In the genomic region with DNA sequence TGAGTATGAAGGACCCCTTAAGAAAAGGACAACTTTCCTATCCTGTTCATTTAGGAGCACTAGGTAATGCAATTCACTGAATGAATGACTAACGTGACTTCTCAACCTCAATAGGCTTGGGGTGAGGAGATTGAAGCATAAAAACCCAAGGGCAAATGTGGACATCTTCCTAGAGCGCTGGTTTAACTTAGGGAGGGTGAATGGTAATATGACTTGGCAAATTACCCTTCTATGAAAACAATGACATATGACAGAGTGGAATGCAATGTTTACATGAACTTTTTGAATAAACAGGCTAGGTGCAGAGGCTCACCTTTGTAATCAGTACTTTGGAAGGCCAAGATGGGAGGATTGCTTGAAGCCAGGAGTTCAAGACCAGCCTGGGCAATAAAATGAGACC, we compare ENCODE assay signal across 28 cellular contexts.
DNase-seq lines count a peak whose midpoint lies in the region; ATAC-seq, FAIRE-seq and TF ChIP-seq lines count a peak whose summit lies in the region.
"Had no signal": no experiment of that assay in that cellular context is flagged by ENCODE, and none has a peak within 500 bp of the region (broad histone marks: within the 10 kb centered on the region; RNA-seq: fewer than 3 reads in every experiment).

No MANE protein-coding gene starts in this region.

- H2AK5ac ChIP-seq in H1 (ENCODE audit: low read depth, low read length): no peak overlapping the region

- no peaks in the 10 kb centered on the region for H3K79me1 ChIP-seq in H1 (ENCODE audit: low read depth, low read length)

- H3K23ac ChIP-seq in H1 (ENCODE audit: insufficient read length): no peak overlapping the region

- H3K4me2 ChIP-seq in PC-9: 0 out of 2 replicates have a peak overlapping the region, but pooled peaks have one; percentile 1
- no peak overlapping the region for H3K4me2 ChIP-seq in H1 (ENCODE audit: insufficient read depth in 1 of 2, low read depth in 2 of 2, low read length in 2 of 2)
- no peak overlapping the region for H3K4me2 ChIP-seq in hepatocyte

- H3K9me3 ChIP-seq in PC-9 (ENCODE audit: insufficient read depth, low read depth) (no peaks in the 10 kb centered on the region), H1 (ENCODE audit: insufficient read depth in 2 of 2, low read depth in 1 of 2, low read length in 1 of 2) (no peaks in the 10 kb centered on the region), colonic mucosa (no peaks in the 10 kb centered on the region), hepatocyte (ENCODE audit: low read depth) (no peaks in the 10 kb centered on the region), psoas muscle (no peaks in the 10 kb centered on the region)
- H3K9me3 ChIP-seq: prostate gland, suprapubic skin, upper lobe of right lung had no signal

- no peak overlapping the region for H4K5ac ChIP-seq in H1 (ENCODE audit: insufficient read length, low read depth, low read length)

- H3K79me2 ChIP-seq in PC-9 (ENCODE audit: low read depth) (no peaks in the 10 kb centered on the region), H1 (ENCODE audit: control insufficient read depth in 1 of 2, insufficient read depth in 2 of 2, low read length in 2 of 2) (no peaks in the 10 kb centered on the region), hepatocyte (no peaks in the 10 kb centered on the region)

- no TSS peak for BruUV-seq in PC-9 (replicated peaks; lab: Mats Ljungman, UMichigan)

- H2AFZ ChIP-seq in PC-9 (no peak overlapping the region), H1 (ENCODE audit: low read length) (no peak overlapping the region), hepatocyte (no peak overlapping the region)

- peaks cover 15% of the 10 kb centered on the region for H3K4me1 ChIP-seq in PC-9 (replicated peaks; ENCODE audit: insufficient read depth)
- no peaks in the 10 kb centered on the region for H3K4me1 ChIP-seq in H1 (replicated peaks in 1 of 4; ENCODE audit: control insufficient read depth in 3 of 4, insufficient read depth in 4 of 4, low read length in 3 of 4)
- H3K4me1 ChIP-seq in colonic mucosa: no peaks in the 10 kb centered on the region
- no peaks in the 10 kb centered on the region for H3K4me1 ChIP-seq in hepatocyte (ENCODE audit: insufficient read depth)
- no peaks in the 10 kb centered on the region for H3K4me1 ChIP-seq in psoas muscle
- H3K4me1 ChIP-seq: prostate gland, suprapubic skin, upper lobe of right lung had no signal

- H2BK12ac ChIP-seq in H1 (ENCODE audit: low read depth, low read length): no peak overlapping the region

- WGBS in H1 (ENCODE audit: extremely low coverage in 1 of 2, insufficient coverage in 1 of 2, insufficient read length in 1 of 2, insufficient replicate concordance in 2 of 2, low coverage in 1 of 2, low lambda C conversion rate in 2 of 2, missing lambda C conversion rate in 1 of 2), 2 experiments: 85% methylated on average over 2 of the region's 2 CpGs; no CpG with 5 or more reads in 1 of the 2 experiments
- WGBS in hepatocyte (ENCODE audit: low lambda C conversion rate, missing lambda C conversion rate): 89% methylated on average over 2 of the region's 2 CpGs
- 71 to 96% (median 78%) methylated on average over 2 of the region's 2 CpGs for WGBS in psoas muscle, 3 donors

- no peaks in the 10 kb centered on the region for H3K27me3 ChIP-seq in PC-9 (ENCODE audit: insufficient read depth, low read depth)
- no peaks in the 10 kb centered on the region for H3K27me3 ChIP-seq in H1 (replicated peaks in 1 of 4; ENCODE audit: control insufficient read depth in 3 of 4, extremely low read depth in 1 of 4, insufficient read depth in 3 of 4, low read length in 3 of 4)
- no peaks in the 10 kb centered on the region for H3K27me3 ChIP-seq in colonic mucosa
- no peaks in the 10 kb centered on the region for H3K27me3 ChIP-seq in hepatocyte
- H3K27me3 ChIP-seq in psoas muscle (ENCODE audit: insufficient read depth in 3 of 3, low read length in 2 of 3): no peaks in the 10 kb centered on the region
- H3K27me3 ChIP-seq: cardiac muscle cell, suprapubic skin, upper lobe of right lung had no signal

- POLR2A ChIA-PET in PC-9 (lab: Charles Lee; ENCODE audit: unreplicated experiment) (no interaction called here), H1 (lab: Charles Lee; ENCODE audit: partially characterized antibody) (interaction anchor here (0.6 kb wide), 1 partner anchor 10 kb away, joined by 3 read pairs; no protein-coding TSS in a partner anchor)

- intact Hi-C loops in PC-9 (cut with micrococcal nuclease; ENCODE audit: unreplicated experiment): no loop called here
- intact Hi-C loops in colonic mucosa (cut with DNase I): no loop called here
- intact Hi-C loops in psoas muscle (cut with DNase I): no loop called here

- no peak overlapping the region for H3K4ac ChIP-seq in H1 (replicated peaks; ENCODE audit: insufficient read length, low read depth, low read length)

- no peak overlapping the region for H2BK5ac ChIP-seq in H1 (ENCODE audit: low read depth, low read length)

- H2BK20ac ChIP-seq in H1 (ENCODE audit: low read length): no peak overlapping the region

- no peak overlapping the region for H3K18ac ChIP-seq in H1 (ENCODE audit: extremely low read depth, low read length)

- H4K20me1 ChIP-seq in PC-9 (ENCODE audit: insufficient read depth) (no peaks in the 10 kb centered on the region), H1 (replicated peaks in 1 of 2; ENCODE audit: control insufficient read depth in 1 of 2, insufficient read depth in 2 of 2, low read length in 2 of 2) (no peaks in the 10 kb centered on the region), hepatocyte (ENCODE audit: insufficient read depth, poor library complexity, severe bottlenecking) (no peaks in the 10 kb centered on the region)

- ATAC-seq in psoas muscle (no peak), HG02973 (IDR thresholded peaks at IDR 0.05; ENCODE audit: unreplicated experiment) (no peak)
- ATAC-seq: activated CD4-positive, alpha-beta T cell treated with anti-CD3 and anti-CD28 coated beads for 36 hours; activated CD8-positive, alpha-beta T cell treated with anti-CD3 and anti-CD28 coated beads, Interleukin-2, amount 10 ng/mL, durations not matched to agents 7 days and 5 days; left lobe of liver; T-helper 17 cell; upper lobe of right lung had no signal

- H3K36me3 ChIP-seq in PC-9 (ENCODE audit: low read depth) (no peaks in the 10 kb centered on the region), H1 (ENCODE audit: control insufficient read depth in 2 of 4, insufficient read depth in 4 of 4, low read length in 3 of 4) (no peaks in the 10 kb centered on the region), colonic mucosa (no peaks in the 10 kb centered on the region), hepatocyte (replicated peaks; ENCODE audit: insufficient read depth, low read depth) (no peaks in the 10 kb centered on the region), psoas muscle (ENCODE audit: insufficient read depth in 1 of 2, low read depth in 1 of 2) (no peaks in the 10 kb centered on the region)
- H3K36me3 ChIP-seq: cardiac muscle cell, prostate gland, suprapubic skin, upper lobe of right lung had no signal

- no peak for TF ChIP-seq RAD21 in H1 (IDR thresholded peaks at IDR 0.05 in 1 of 2, conservative IDR thresholded peaks at IDR 0.05 in 1 of 2; ENCODE audit: low read depth in 2 of 2, low read length in 2 of 2)

- H3K14ac ChIP-seq in H1 (ENCODE audit: insufficient read length): no peak overlapping the region

- no peak for TF ChIP-seq EP300 in H1 (IDR thresholded peaks at IDR 0.05; ENCODE audit: borderline replicate concordance in 1 of 2, low read depth in 2 of 2, low read length in 2 of 2)

- H3K27ac ChIP-seq in PC-9: peak overlapping the region; percentile 55
- no peak overlapping the region for H3K27ac ChIP-seq in H1 (ENCODE audit: low read depth, low read length)
- H3K27ac ChIP-seq in colonic mucosa: no peak overlapping the region
- no peak overlapping the region for H3K27ac ChIP-seq in hepatocyte
- H3K27ac ChIP-seq in psoas muscle: no peak overlapping the region
- H3K27ac ChIP-seq: 22Rv1, cardiac muscle cell, prostate gland, suprapubic skin, upper lobe of right lung had no signal

- H3K56ac ChIP-seq in H1 (replicated peaks; ENCODE audit: insufficient read length, low read depth, low read length): no peak overlapping the region

- no peak overlapping the region for H4K8ac ChIP-seq in H1 (ENCODE audit: extremely low read depth, insufficient read depth, low read length)

- H3F3A ChIP-seq in PC-9 (ENCODE audit: insufficient read depth, low read depth): no peaks in the 10 kb centered on the region

- FAIRE-seq in H1 (lab: Jason Lieb, UNC): peak; percentile 24
- FAIRE-seq: frontal cortex had no signal

- 0 out of 2 replicates have a peak, but pooled peaks cover 3% of the 10 kb centered on the region for H3K9me2 ChIP-seq in PC-9 (ENCODE audit: insufficient read depth)
- H3K9me2 ChIP-seq in hepatocyte (replicated peaks; ENCODE audit: insufficient read depth): no peaks in the 10 kb centered on the region

- no peaks in the 10 kb centered on the region for H3K23me2 ChIP-seq in H1 (ENCODE audit: low read depth, low read length)

- no peak overlapping the region for H3K4me3 ChIP-seq in PC-9
- H3K4me3 ChIP-seq in H1 (ENCODE audit: extremely low read depth in 1 of 4, insufficient read depth in 2 of 4, low read depth in 3 of 4, low read length in 4 of 4): no peak overlapping the region
- H3K4me3 ChIP-seq in colonic mucosa: no peak overlapping the region
- H3K4me3 ChIP-seq in hepatocyte: no peak overlapping the region
- H3K4me3 ChIP-seq in psoas muscle: no peak overlapping the region
- H3K4me3 ChIP-seq: cardiac muscle cell, prostate gland, suprapubic skin, upper lobe of right lung had no signal

- H3K9ac ChIP-seq in H1 (replicated peaks in 1 of 4; ENCODE audit: extremely low read depth in 1 of 4, low read depth in 3 of 4, low read length in 3 of 4) (no peak overlapping the region), colonic mucosa (ENCODE audit: low read depth in 2 of 2, low read length in 2 of 2) (no peak overlapping the region)

- TF ChIP-seq POLR2A in H1 (IDR thresholded peaks at IDR 0.05; ENCODE audit: control extremely low read depth in 1 of 2, low read depth in 2 of 2, low read length in 2 of 2): no peak

- TF ChIP-seq CTCF in PC-9 (conservative IDR thresholded peaks at IDR 0.05) (no peak), H1 (IDR thresholded peaks at IDR 0.05; ENCODE audit: control extremely low read depth in 1 of 3, insufficient read depth in 1 of 3, low read depth in 1 of 3, low read length in 3 of 3) (no peak), colonic mucosa (IDR thresholded peaks at IDR 0.05) (no peak), hepatocyte (IDR thresholded peaks at IDR 0.05; ENCODE audit: poor library complexity) (no peak), psoas muscle (IDR thresholded peaks at IDR 0.05) (no peak)

- no peak overlapping the region for H2BK120ac ChIP-seq in H1 (replicated peaks; ENCODE audit: low read depth, low read length)

- CTCF ChIA-PET in PC-9 (lab: Charles Lee): no interaction called here
- CTCF ChIA-PET in H1 (lab: Charles Lee; ENCODE audit: partially characterized antibody): no interaction called here

- no peak overlapping the region for H2BK15ac ChIP-seq in H1 (ENCODE audit: low read length)

- no peak overlapping the region for H4K91ac ChIP-seq in H1 (replicated peaks; ENCODE audit: insufficient read length, low read length)

- DNase-seq in DMS53 (lab: John Stamatoyannopoulos, UW) (peak; percentile 22), DMS53 treated with DMSO at 0.1 percent for 48 hours (lab: John Stamatoyannopoulos, UW; ENCODE audit: unreplicated experiment) (no peak), PC-9 (peak; percentile 19 to 92), H1 (ENCODE audit: low read depth in 1 of 2, low spot score in 2 of 2) (no peak), colonic mucosa (no peak), hepatocyte (ENCODE audit: low spot score) (no peak), psoas muscle (no peak)
- DNase-seq: activated CD4-positive, alpha-beta T cell treated with anti-CD3 and anti-CD28 coated beads for 36 hours; activated CD8-positive, alpha-beta T cell treated with anti-CD3 and anti-CD28 coated beads, Interleukin-2, amount 10 ng/mL, durations not matched to agents 7 days and 5 days; anterior cingulate cortex; CD4-positive, alpha-beta T cell; cortex of kidney; GF-D8; naive B cell; NCI-H1092 treated with DMSO at 0.1 percent for 48 hours; NCI-H1930; NCI-H526 treated with DMSO at 0.1 percent for 48 hours; stimulated activated CD4-positive, alpha-beta T cell treated with anti-CD3 and anti-CD28 coated beads, Interleukin-15, amount 100 ng/mL, for 24 hours; stimulated activated naive CD4-positive, alpha-beta T cell; T-helper 17 cell; upper lobe of right lung had no signal

Comparison
In these comparisons a context has a peak if more than half of its experiments do, and no peak if none do; other contexts are left out.
1. DNase-seq: peak in DMS53 (single experiment) and PC-9 (2 of 2); none in DMS53 treated with DMSO at 0.1 percent for 48 hours (single experiment), H1 (0 of 2), colonic mucosa (single experiment), hepatocyte (single experiment) and psoas muscle (0 of 2).